In genomic region chr17:45341389-45342158, GRCh38 we compare ENCODE assay signal across 8 cellular contexts. TPM values are rescaled to one million over a fixed set of nuclear protein-coding genes. Genes with fewer than 3 reads are reported as not detected.
A peak's percentile ranks its signal among the peaks of the same experiment; 100 is the strongest.
DNase-seq lines count a peak whose midpoint lies in the region; ATAC-seq, FAIRE-seq and TF ChIP-seq lines count a peak whose summit lies in the region.

No MANE protein-coding gene starts in this region.

- peaks cover 39% of the 10 kb centered on the region for H3K4me1 ChIP-seq in A549
- H3K4me1 ChIP-seq in left lung: peaks cover 8 to 29% of the 10 kb centered on the region in 2 donors
- H3K4me1 ChIP-seq in effector memory CD4-positive, alpha-beta T cell (ENCODE audit: control insufficient read depth, insufficient read depth, low read length, poor library complexity, severe bottlenecking): no peaks in the 10 kb centered on the region

- ATAC-seq in A549 (peak; percentile 98 to 99), left lung (peak; percentile 61), GM18519 (IDR thresholded peaks at IDR 0.05; ENCODE audit: low FRiP score, unreplicated experiment) (no peak), GM21717 (IDR thresholded peaks at IDR 0.05; ENCODE audit: unreplicated experiment) (no peak), GM18870 (IDR thresholded peaks at IDR 0.05; ENCODE audit: unreplicated experiment) (no peak)

- peak; percentile 91 for TF ChIP-seq POLR2A in A549 (IDR thresholded peaks at IDR 0.05; ENCODE audit: low read length)

- H3K36me3 ChIP-seq in left lung: no peaks in the 10 kb centered on the region
- no peaks in the 10 kb centered on the region for H3K36me3 ChIP-seq in effector memory CD4-positive, alpha-beta T cell (ENCODE audit: control insufficient read depth, insufficient read depth, low read length)

- H3K27me3 ChIP-seq in left lung: no peaks in the 10 kb centered on the region
- H3K27me3 ChIP-seq in effector memory CD4-positive, alpha-beta T cell (replicated peaks; ENCODE audit: control insufficient read depth, insufficient read depth, low read length, poor library complexity, severe bottlenecking): no peaks in the 10 kb centered on the region

- DNase-seq in A549 (ENCODE audit: low read depth in 1 of 2, low spot score in 1 of 2) (peak; percentile 94 to 96), HT1080 (ENCODE audit: low read depth) (peak; percentile 100), cardiac fibroblast (ENCODE audit: low read depth in 2 of 2) (peak; percentile 84 to 96), left lung (peak; percentile 57 to 77)
- DNase-seq in effector memory CD4-positive, alpha-beta T cell: no peak

- no peak for TF ChIP-seq EP300 in A549 (IDR thresholded peaks at IDR 0.05)

- POLR2A ChIA-PET in A549 (lab: Yijun Ruan, JAX): interaction anchor here (0.9 to 2.1 kb wide), 5 partner anchors 11 to 30 kb away, joined by 4 to 10 read pairs (median 7); partner anchors contain the start of gene MAP3K14

- TF ChIP-seq RAD21 in A549 (conservative IDR thresholded peaks at IDR 0.05 in 1 of 2, IDR thresholded peaks at IDR 0.05 in 1 of 2): 0 out of 5 replicates have a peak, but pooled peaks of 1 of the 2 experiments have one; percentile 29

- intact Hi-C loops in left lung (cut with DNase I): no loop called here

- H3K4me2 ChIP-seq in A549: peak overlapping the region; percentile 89

- H3K27ac ChIP-seq in A549 (peak overlapping the region; percentile 89 to 91), left lung (peak overlapping the region; percentile 43 to 59)
- no peak overlapping the region for H3K27ac ChIP-seq in effector memory CD4-positive, alpha-beta T cell (ENCODE audit: insufficient read depth, low read length, poor library complexity, severe bottlenecking)

- H3K9me3 ChIP-seq in A549 (no peaks in the 10 kb centered on the region), left lung (no peaks in the 10 kb centered on the region)
- no peaks in the 10 kb centered on the region for H3K9me3 ChIP-seq in effector memory CD4-positive, alpha-beta T cell (ENCODE audit: control insufficient read depth, low read length)

- TF ChIP-seq CTCF in A549 (IDR thresholded peaks at IDR 0.05) (no peak), cardiac fibroblast (IDR thresholded peaks at IDR 0.05; ENCODE audit: low read depth, low read length) (no peak), left lung (IDR thresholded peaks at IDR 0.05) (no peak)

- WGBS in A549 (ENCODE audit: missing lambda C conversion rate): 2% methylated on average over 13 of the region's 14 CpGs

- FAIRE-seq in A549 (lab: Jason Lieb, UNC): peak; percentile 91

- CTCF ChIA-PET in A549 (lab: Yijun Ruan, JAX): interaction anchor here (0.8 to 2.6 kb wide), 12 partner anchors 10 to 71 kb away, joined by 3 to 15 read pairs (median 4); partner anchors contain the start of gene MAP3K14

- H3K4me3 ChIP-seq in A549 (peak overlapping the region; percentile 37), cardiac fibroblast (replicated peaks in 1 of 2; ENCODE audit: low read depth in 2 of 2, low read length in 2 of 2) (peak overlapping the region in 1 of 2 donors; percentile 4), left lung (no peak overlapping the region)
- H3K4me3 ChIP-seq in effector memory CD4-positive, alpha-beta T cell (ENCODE audit: insufficient read depth, low read depth, low read length, poor library complexity, severe bottlenecking): no peak overlapping the region

TF ChIP-seq in A549, 52 proteins besides CTCF, POLR2A, EP300 and RAD21:
- TF ChIP-seq JUN (IDR thresholded peaks at IDR 0.05) (peak; percentile 68 to 76), SMC3 (IDR thresholded peaks at IDR 0.05) (peak; percentile 34; the same call in 1 of the 3 replicates), FOXS1 (CRISPR knock-in tag; IDR thresholded peaks at IDR 0.05) (no peak), RFX5 (IDR thresholded peaks at IDR 0.05) (no peak), RARB (CRISPR knock-in tag; IDR thresholded peaks at IDR 0.05) (no peak), CHD4 (IDR thresholded peaks at IDR 0.05; ENCODE audit: borderline replicate concordance) (no peak), FOSB (CRISPR knock-in tag; IDR thresholded peaks at IDR 0.05) (no peak), ATOH8 (CRISPR knock-in tag; IDR thresholded peaks at IDR 0.05; ENCODE audit: low read depth) (no peak), ZNF302 (CRISPR knock-in tag; IDR thresholded peaks at IDR 0.05) (no peak), HDAC2 (IDR thresholded peaks at IDR 0.05) (no peak), MAZ (IDR thresholded peaks at IDR 0.05; ENCODE audit: borderline replicate concordance, low read depth, low read length) (no peak), PBX3 (IDR thresholded peaks at IDR 0.05) (no peak; the same call in 1 of the 2 replicates), MAX (IDR thresholded peaks at IDR 0.05) (peak; percentile 87), CBX2 (IDR thresholded peaks at IDR 0.05; ENCODE audit: borderline replicate concordance, low read depth) (no peak), HOXA7 (CRISPR knock-in tag; IDR thresholded peaks at IDR 0.05) (no peak), TP53 (CRISPR knock-in tag; IDR thresholded peaks at IDR 0.05) (no peak), CHD2 (IDR thresholded peaks at IDR 0.05; ENCODE audit: low read length, partially characterized antibody) (no peak), BCL3 (IDR thresholded peaks at IDR 0.05) (peak; percentile 88), NPAS2 (CRISPR knock-in tag; IDR thresholded peaks at IDR 0.05; ENCODE audit: borderline replicate concordance) (no peak), KDM5A (IDR thresholded peaks at IDR 0.05) (no peak), JUNB (IDR thresholded peaks at IDR 0.05) (no peak), HOXB13 (CRISPR knock-in tag; IDR thresholded peaks at IDR 0.05; ENCODE audit: low read depth) (no peak), BHLHE40 (IDR thresholded peaks at IDR 0.05; ENCODE audit: low read depth, low read length) (no peak), ESRRA (IDR thresholded peaks at IDR 0.05; ENCODE audit: borderline replicate concordance, low read length) (no peak), HES2 (IDR thresholded peaks at IDR 0.05) (no peak), E2F6 (IDR thresholded peaks at IDR 0.05; ENCODE audit: borderline replicate concordance, low read depth) (0 out of 2 replicates have a peak, but pooled peaks have one; percentile 55), EHF (CRISPR knock-in tag; IDR thresholded peaks at IDR 0.05) (peak; percentile 44; the same call in 1 of the 2 replicates), RNF2 (IDR thresholded peaks at IDR 0.05; ENCODE audit: borderline replicate concordance, low read depth) (no peak)

RNA-seq across cellular contexts. Expression of gene MAP3K14, which starts 24.8 kb away (rescaled TPM):
- polyA plus RNA-seq in A549 (2011; rRNA removed) (9.1 and 10.9 TPM in 2 replicates), A549 (2017; fragmentation: RNase III; extraction: RNeasy Plus Mini Kit Qiagen cat#74134 plus additional on column Dnase treatment) (30.7 to 53.6 TPM (median 34.5 TPM) in 3 replicates)
- polyA plus RNA-seq in A549 (2012; cell fraction: cytosol; rRNA removed): 39.9 and 49.0 TPM in 2 replicates
- polyA plus RNA-seq in A549 (2012; cell fraction: nucleus; rRNA removed): 142 and 168 TPM in 2 replicates
- polyA minus RNA-seq in A549 (2011; rRNA and poly(A)+ RNA removed): 12.0 and 13.0 TPM in 2 replicates
- 13.0 and 13.2 TPM in 2 replicates for total RNA-seq in HT1080 (2014; rRNA removed; shearing (Covaris generic))
- 22.7 and 24.4 TPM in 2 replicates for polyA plus RNA-seq in HT1080 (2015; cell fraction: cytosol; rRNA removed)
- 72.7 and 80.6 TPM in 2 replicates for polyA plus RNA-seq in HT1080 (2015; cell fraction: nucleus; rRNA removed)
- 10 to 100 TPM; 11.3 to 13.1 TPM for total RNA-seq in left lung

Comparison
In these comparisons a context has a peak if more than half of its experiments do, and no peak if none do; other contexts are left out.
1. ATAC-seq: peak in A549 (2 of 2) and left lung (single experiment); none in GM18519 (single experiment), GM21717 (single experiment) and GM18870 (single experiment).
2. DNase-seq: peak in A549 (2 of 2), HT1080 (single experiment), cardiac fibroblast (2 of 2) and left lung (2 of 2); none in effector memory CD4-positive, alpha-beta T cell (0 of 3).